ENCODE assay signal across 13 cellular contexts in genomic region chr7:51256244-51256781, GRCh38.
DNase-seq lines count a peak whose midpoint lies in the region; ATAC-seq and TF ChIP-seq lines count a peak whose summit lies in the region.
"Had no signal": no experiment of that assay in that cellular context is flagged by ENCODE, and none has a peak within 500 bp of the region (broad histone marks: within the 10 kb centered on the region; RNA-seq: fewer than 3 reads in every experiment).

No MANE protein-coding gene starts in this region.

- no peak overlapping the region for H3K4me2 ChIP-seq in mesendoderm (ENCODE audit: low read length)

- H3K27me3 ChIP-seq in Peyer's patch (no peaks in the 10 kb centered on the region), dorsolateral prefrontal cortex (no peaks in the 10 kb centered on the region), mesendoderm (ENCODE audit: insufficient read depth, low read length, poor library complexity) (no peaks in the 10 kb centered on the region), A673 (replicated peaks; ENCODE audit: insufficient read depth, low read depth, low read length, poor library complexity) (no peaks in the 10 kb centered on the region)

- no CpG with 5 or more reads among the region's 10 CpGs for WGBS in mesendoderm (ENCODE audit: extremely low coverage, insufficient coverage, low lambda C conversion rate)

- no TSS peak for BruUV-seq in A673 (replicated peaks; lab: Mats Ljungman, UMichigan)

- H3K56ac ChIP-seq in mesendoderm (ENCODE audit: low read length) = no peak overlapping the region

- H3K9me3 ChIP-seq in Peyer's patch (no peaks in the 10 kb centered on the region), A673 (ENCODE audit: low read depth, low read length, poor library complexity, severe bottlenecking) (no peaks in the 10 kb centered on the region)

- H4K5ac ChIP-seq in mesendoderm (ENCODE audit: low read length) = no peak overlapping the region

- no peaks in the 10 kb centered on the region for H3K79me2 ChIP-seq in mesendoderm (ENCODE audit: control insufficient read depth, insufficient read depth, low read length)

- no peak overlapping the region for H2AK5ac ChIP-seq in mesendoderm (ENCODE audit: low read length)

- peak in 2 of 3 donors; percentile 53 to 54 for DNase-seq in Peyer's patch
- peak in 9 of 10 donors; percentile 58 to 90 (median 77) for DNase-seq in dorsolateral prefrontal cortex
- no peak for DNase-seq in mesendoderm
- peak; percentile 89 for DNase-seq in superior temporal gyrus (ENCODE audit: extremely low spot score)
- DNase-seq in A673 (ENCODE audit: low spot score) = no peak
- no peak for DNase-seq in NCI-H524 treated with DMSO at 0.1 percent for 48 hours (lab: John Stamatoyannopoulos, UW)
- DNase-seq: activated naive CD4-positive, alpha-beta T cell treated with anti-CD3 and anti-CD28 coated beads for 36 hours; CD8-positive, alpha-beta memory T cell; cerebellar nuclear complex; HFFc6; NCI-H1417 treated with DMSO at 0.1 percent for 48 hours; retina had no signal

- H3K27ac ChIP-seq in Peyer's patch = peak overlapping the region in 2 of 4 donors; percentile 15 to 51
- H3K27ac ChIP-seq in dorsolateral prefrontal cortex = peak overlapping the region; percentile 33 to 100 (median 94)
- H3K27ac ChIP-seq in mesendoderm (ENCODE audit: low read depth, low read length) = no peak overlapping the region
- no peak overlapping the region for H3K27ac ChIP-seq in A673 (ENCODE audit: low read depth, low read length, poor library complexity, severe bottlenecking)

- POLR2A ChIA-PET in A673 (lab: Charles Lee; ENCODE audit: low non-redundant PET) = no interaction called here

- H3K36me3 ChIP-seq in Peyer's patch (no peaks in the 10 kb centered on the region), mesendoderm (ENCODE audit: control insufficient read depth, insufficient read depth, low read length) (no peaks in the 10 kb centered on the region), A673 (ENCODE audit: insufficient read depth, low read length, poor library complexity, severe bottlenecking) (no peaks in the 10 kb centered on the region)

- intact Hi-C loops in dorsolateral prefrontal cortex (cut with DNase I) (loop anchor here in 1 of 2 donors (5.0 kb wide), 1 partner anchor 61 kb away; the partner anchor contains the start of gene COBL), A673 (cut with micrococcal nuclease; ENCODE audit: unreplicated experiment) (no loop called here)

- no peak overlapping the region for H3K18ac ChIP-seq in mesendoderm (ENCODE audit: low read length)

- H2BK120ac ChIP-seq in mesendoderm (ENCODE audit: low read depth, low read length) = no peak overlapping the region

- TF ChIP-seq CTCF in Peyer's patch (IDR thresholded peaks at IDR 0.05) (no peak), dorsolateral prefrontal cortex (IDR thresholded peaks at IDR 0.05 in 54 of 56, conservative IDR thresholded peaks at IDR 0.05 in 2 of 56; ENCODE audit: low read depth in 1 of 56, partially characterized antibody in 56 of 56) (peak in 5 of 56 donors; percentile 7 to 29 (median 20)), A673 (conservative IDR thresholded peaks at IDR 0.05; ENCODE audit: low read depth, low read length) (no peak)

- H4K8ac ChIP-seq in mesendoderm (ENCODE audit: low read depth, low read length) = no peak overlapping the region

- H3K4me1 ChIP-seq in Peyer's patch = peaks cover 0 to 13% (median 0%) of the 10 kb centered on the region in 4 donors
- H3K4me1 ChIP-seq in mesendoderm (ENCODE audit: control insufficient read depth, low read depth, low read length) = no peaks in the 10 kb centered on the region
- H3K4me1 ChIP-seq in A673 (ENCODE audit: insufficient read depth, low read length, poor library complexity, severe bottlenecking) = no peaks in the 10 kb centered on the region

- no peaks in the 10 kb centered on the region for H3K79me1 ChIP-seq in mesendoderm (ENCODE audit: low read length)

- no peak for ATAC-seq in HG03097 (IDR thresholded peaks at IDR 0.05; ENCODE audit: low FRiP score, unreplicated experiment)

- CTCF ChIA-PET in A673 (lab: Charles Lee) = no interaction called here

- no peak overlapping the region for H3K4ac ChIP-seq in mesendoderm (ENCODE audit: low read depth, low read length)

- no peak for TF ChIP-seq POLR2A in Peyer's patch (IDR thresholded peaks at IDR 0.05)

- no peak overlapping the region for H2BK15ac ChIP-seq in mesendoderm (replicated peaks; ENCODE audit: low read depth)

- no peak overlapping the region for H2BK5ac ChIP-seq in mesendoderm (ENCODE audit: low read length)

- no peak overlapping the region for H3K9ac ChIP-seq in mesendoderm (ENCODE audit: low read length)

- H3K4me3 ChIP-seq in Peyer's patch (no peak overlapping the region), dorsolateral prefrontal cortex (peak overlapping the region in 6 of 59 donors; percentile 3 to 33 (median 10)), mesendoderm (ENCODE audit: low read length) (no peak overlapping the region), A673 (ENCODE audit: low read depth, low read length, poor library complexity, severe bottlenecking) (no peak overlapping the region)

- peak overlapping the region; percentile 81 for H3K23ac ChIP-seq in mesendoderm (ENCODE audit: low read length)

Comparison
In these comparisons a context has a peak if more than half of its experiments do, and no peak if none do; other contexts are left out.
1. DNase-seq: peak in Peyer's patch (2 of 3), dorsolateral prefrontal cortex (9 of 10) and superior temporal gyrus (single experiment); none in mesendoderm (single experiment), A673 (single experiment) and NCI-H524 treated with DMSO at 0.1 percent for 48 hours (single experiment).
2. H3K27ac ChIP-seq: peak in dorsolateral prefrontal cortex (59 of 59); none in mesendoderm (single experiment) and A673 (single experiment).